16 cellular contexts compared by ENCODE assay signal in genomic region chr7:90383422-90383821, GRCh38. TPM values are rescaled to one million over a fixed set of nuclear protein-coding genes. Genes with fewer than 3 reads are reported as not detected.
DNase-seq lines count a peak whose midpoint lies in the region; ATAC-seq and TF ChIP-seq lines count a peak whose summit lies in the region.
"Had no signal": no experiment of that assay in that cellular context is flagged by ENCODE, and none has a peak within 500 bp of the region (broad histone marks: within the 10 kb centered on the region; RNA-seq: fewer than 3 reads in every experiment).

No MANE protein-coding gene starts in this region.

- intact Hi-C loops in lower lobe of right lung (cut with DNase I) = no loop called here

- H3K4me2 ChIP-seq in fibroblast of lung (ENCODE audit: extremely low read depth, insufficient read depth, low read length) (peak overlapping the region; percentile 7), smooth muscle cell (no peak overlapping the region)

- H3K27me3 ChIP-seq in fibroblast of lung (ENCODE audit: control insufficient read depth, insufficient read depth, low read length) (no peaks in the 10 kb centered on the region), smooth muscle cell (ENCODE audit: low read depth) (no peaks in the 10 kb centered on the region), lower lobe of right lung (ENCODE audit: low read depth) (no peaks in the 10 kb centered on the region)
- H3K27me3 ChIP-seq: suprapubic skin had no signal

- peaks cover 13% of the 10 kb centered on the region; the same call in 1 of the 2 replicates for H3K9me3 Mint-ChIP-seq in HFFc6
- peaks cover 3% of the 10 kb centered on the region for H3K9me3 Mint-ChIP-seq in progenitor cell of endocrine pancreas (ENCODE audit: low read depth)
- H3K9me3 Mint-ChIP-seq: activated naive CD4-positive, alpha-beta T cell treated with anti-CD3 and anti-CD28 coated beads, Interleukin-2, amount 50 U/mL, for 24 hours; central memory CD8-positive, alpha-beta T cell had no signal

- H3K79me2 ChIP-seq in fibroblast of lung (ENCODE audit: control insufficient read depth, insufficient read depth, low read length) (no peaks in the 10 kb centered on the region), smooth muscle cell (ENCODE audit: low read depth) (no peaks in the 10 kb centered on the region)

- no peaks in the 10 kb centered on the region for H3F3A ChIP-seq in smooth muscle cell (ENCODE audit: low read depth)

- H3K27me3 Mint-ChIP-seq in HFFc6 (ENCODE audit: insufficient read depth) (no peaks in the 10 kb centered on the region), progenitor cell of endocrine pancreas (no peaks in the 10 kb centered on the region)
- H3K27me3 Mint-ChIP-seq: activated naive CD4-positive, alpha-beta T cell treated with anti-CD3 and anti-CD28 coated beads, Interleukin-2, amount 50 U/mL, for 24 hours; central memory CD8-positive, alpha-beta T cell had no signal

- H3K4me3 ChIP-seq in fibroblast of lung (replicated peaks in 1 of 4; ENCODE audit: control extremely low read depth in 1 of 4, insufficient read depth in 1 of 4, low read depth in 3 of 4, low read length in 4 of 4) (no peak overlapping the region), smooth muscle cell (no peak overlapping the region), lower lobe of right lung (no peak overlapping the region)
- H3K4me3 ChIP-seq: psoas muscle, suprapubic skin had no signal

- H3K36me3 ChIP-seq in fibroblast of lung (ENCODE audit: control insufficient read depth, insufficient read depth, low read length) = no peaks in the 10 kb centered on the region
- peaks cover 42% of the 10 kb centered on the region for H3K36me3 ChIP-seq in smooth muscle cell (ENCODE audit: low read depth)
- H3K36me3 ChIP-seq in lower lobe of right lung = peaks cover 82% of the 10 kb centered on the region

- peaks cover 57% of the 10 kb centered on the region for H3K36me3 Mint-ChIP-seq in HFFc6 (ENCODE audit: low read depth)
- H3K36me3 Mint-ChIP-seq in progenitor cell of endocrine pancreas (ENCODE audit: insufficient read depth) = peaks cover 31% of the 10 kb centered on the region

- no peak overlapping the region for H3K27ac ChIP-seq in fibroblast of lung (ENCODE audit: insufficient read depth, low read length)
- peak overlapping the region; percentile 58 for H3K27ac ChIP-seq in smooth muscle cell (ENCODE audit: low read depth)
- H3K27ac ChIP-seq in lower lobe of right lung = no peak overlapping the region
- H3K27ac ChIP-seq: psoas muscle, suprapubic skin had no signal

- H3K4me1 Mint-ChIP-seq in HFFc6 (ENCODE audit: low read depth) = peaks cover 52% of the 10 kb centered on the region
- no peaks in the 10 kb centered on the region for H3K4me1 Mint-ChIP-seq in progenitor cell of endocrine pancreas (ENCODE audit: low read depth)
- H3K4me1 Mint-ChIP-seq: activated naive CD4-positive, alpha-beta T cell treated with anti-CD3 and anti-CD28 coated beads, Interleukin-2, amount 50 U/mL, for 24 hours had no signal

- TF ChIP-seq CTCF in HFFc6 (IDR thresholded peaks at IDR 0.05) = no peak
- TF ChIP-seq CTCF in fibroblast of lung (conservative IDR thresholded peaks at IDR 0.05 in 1 of 2, IDR thresholded peaks at IDR 0.05 in 1 of 2; ENCODE audit: low read depth in 1 of 2, low read length in 2 of 2) = no peak
- no peak for TF ChIP-seq CTCF in smooth muscle cell (IDR thresholded peaks at IDR 0.05; ENCODE audit: borderline replicate concordance, insufficient read depth, poor library complexity, severe bottlenecking)
- no peak for TF ChIP-seq CTCF in lower lobe of right lung (IDR thresholded peaks at IDR 0.05)
- TF ChIP-seq CTCF in progenitor cell of endocrine pancreas (IDR thresholded peaks at IDR 0.05; ENCODE audit: unreplicated experiment) = no peak

- H3K9ac ChIP-seq in fibroblast of lung (ENCODE audit: insufficient read depth, low read length) = no peak overlapping the region
- H3K9ac ChIP-seq in smooth muscle cell (ENCODE audit: low read depth) = no peak overlapping the region

- H4K20me1 ChIP-seq in fibroblast of lung (ENCODE audit: control insufficient read depth, extremely low read depth, insufficient read depth, low read length) (no peaks in the 10 kb centered on the region), smooth muscle cell (ENCODE audit: low read depth) (no peaks in the 10 kb centered on the region)

- H3K27ac Mint-ChIP-seq in HFFc6 (peak overlapping the region; percentile 94), progenitor cell of endocrine pancreas (no peak overlapping the region)
- H3K27ac Mint-ChIP-seq: activated naive CD4-positive, alpha-beta T cell treated with anti-CD3 and anti-CD28 coated beads, Interleukin-2, amount 50 U/mL, for 24 hours had no signal

- H3K9me3 ChIP-seq in fibroblast of lung (ENCODE audit: control insufficient read depth, insufficient read depth, low read depth, low read length) (no peaks in the 10 kb centered on the region), smooth muscle cell (replicated peaks; ENCODE audit: low read depth) (no peaks in the 10 kb centered on the region), lower lobe of right lung (no peaks in the 10 kb centered on the region)
- H3K9me3 ChIP-seq: psoas muscle, suprapubic skin had no signal

- ATAC-seq in SK-N-SH treated with all-trans-retinoic acid at 6 μM for 48 hours = peak; percentile 69
- ATAC-seq in lower lobe of right lung = no peak
- ATAC-seq: left ventricle myocardium superior, psoas muscle had no signal

- peaks cover 7% of the 10 kb centered on the region for H3K4me1 ChIP-seq in fibroblast of lung (ENCODE audit: control insufficient read depth, extremely low read depth, insufficient read depth, low read length)
- H3K4me1 ChIP-seq in smooth muscle cell (ENCODE audit: low read depth) = no peaks in the 10 kb centered on the region
- H3K4me1 ChIP-seq in lower lobe of right lung = no peaks in the 10 kb centered on the region
- H3K4me1 ChIP-seq: psoas muscle, suprapubic skin had no signal

- H2AFZ ChIP-seq in fibroblast of lung (ENCODE audit: low read length) (no peak overlapping the region), smooth muscle cell (ENCODE audit: low read depth) (no peak overlapping the region)

- WGBS in smooth muscle cell (ENCODE audit: low lambda C conversion rate) = 92% methylated on average over 1 of the region's 1 CpG

- DNase-seq in HFFc6 (peak; percentile 57), fibroblast of lung (ENCODE audit: low read depth in 2 of 2) (peak; percentile 25 to 77), smooth muscle cell (lab: John Stamatoyannopoulos, UW; ENCODE audit: unreplicated experiment) (no peak), lower lobe of right lung (no peak), NCI-H1417 treated with DMSO at 0.1 percent for 48 hours (lab: John Stamatoyannopoulos, UW) (no peak), progenitor cell of endocrine pancreas (ENCODE audit: low spot score, unreplicated experiment) (no peak)
- DNase-seq: activated CD4-positive, CD25-positive, alpha-beta regulatory T cell treated with anti-CD3 and anti-CD28 coated beads, Interleukin-2, amount 50 U/mL, for 72 hours; left ventricle myocardium superior; NCI-H187 treated with DMSO at 0.1 percent for 48 hours; NCI-H524; psoas muscle; T-helper 2 cell had no signal

- H3K4me3 Mint-ChIP-seq in HFFc6 (peak overlapping the region; percentile 82), progenitor cell of endocrine pancreas (ENCODE audit: low read depth) (no peak overlapping the region)
- H3K4me3 Mint-ChIP-seq: activated naive CD4-positive, alpha-beta T cell treated with anti-CD3 and anti-CD28 coated beads, Interleukin-2, amount 50 U/mL, for 24 hours; central memory CD8-positive, alpha-beta T cell had no signal

TF ChIP-seq in SK-N-SH treated with all-trans-retinoic acid at 6 μM for 48 hours, 23 proteins besides CTCF, POLR2A, EP300 and RAD21 (continues in another document):
- TF ChIP-seq ARNTL (CRISPR knock-in tag; IDR thresholded peaks at IDR 0.05; ENCODE audit: borderline replicate concordance, low read depth) (no peak), CREB5 (CRISPR knock-in tag; IDR thresholded peaks at IDR 0.05; ENCODE audit: low read depth) (no peak), SNAI2 (CRISPR knock-in tag; IDR thresholded peaks at IDR 0.05) (no peak), ZNF70 (CRISPR knock-in tag; IDR thresholded peaks at IDR 0.05) (no peak), ZFP30 (CRISPR knock-in tag; IDR thresholded peaks at IDR 0.05) (no peak), BACH2 (CRISPR knock-in tag; IDR thresholded peaks at IDR 0.05; ENCODE audit: borderline replicate concordance) (no peak), ZNF8 (CRISPR knock-in tag; IDR thresholded peaks at IDR 0.05) (no peak), CSDC2 (CRISPR knock-in tag; IDR thresholded peaks at IDR 0.05) (no peak), ZFP3 (CRISPR knock-in tag; IDR thresholded peaks at IDR 0.05) (no peak), ZC3H10 (CRISPR knock-in tag; IDR thresholded peaks at IDR 0.05) (no peak), OSR1 (CRISPR knock-in tag; IDR thresholded peaks at IDR 0.05) (no peak), TCF4 (CRISPR knock-in tag; IDR thresholded peaks at IDR 0.05; ENCODE audit: borderline replicate concordance) (no peak)

RNA-seq across cellular contexts. Expression of gene CLDN12, which starts 19.8 kb away (rescaled TPM):
- total RNA-seq in HFFc6 (2021; fragmentation: NEBNext Ultra II Directional; extraction: Animal tissue kit (Norgen Biotek cat#: 25700)) = 10 to 100 TPM; 36.6 to 42.0 (median 38.5) TPM
- total RNA-seq in fibroblast of lung (28.5 and 44.8 TPM in 2 replicates), smooth muscle cell (50.2 and 51.1 TPM in 2 replicates), lower lobe of right lung (34.7 TPM), progenitor cell of endocrine pancreas (48.9 and 56.6 TPM in 2 replicates)
- polyA plus RNA-seq in fibroblast of lung (41.5 and 41.8 TPM in 2 replicates), smooth muscle cell (16.1 and 18.1 TPM in 2 replicates)
- polyA plus RNA-seq in fibroblast of lung (2012) = 15.0 and 20.3 TPM in 2 replicates
- polyA minus RNA-seq in fibroblast of lung (ENCODE audit: low replicate concordance) = 114 and 126 TPM in 2 replicates

RNA-seq across cellular contexts. Expression of gene GTPBP10, which starts 36.9 kb away (rescaled TPM):
- total RNA-seq in HFFc6 (2021; fragmentation: NEBNext Ultra II Directional; extraction: Animal tissue kit (Norgen Biotek cat#: 25700)) = 10 to 100 TPM; 19.9 to 27.2 (median 23.3) TPM
- total RNA-seq in fibroblast of lung = 13.4 and 18.7 TPM in 2 replicates
- polyA plus RNA-seq in fibroblast of lung = 18.6 and 24.7 TPM in 2 replicates
- 10.0 and 12.7 TPM in 2 replicates for polyA plus RNA-seq in fibroblast of lung (2012)
- polyA minus RNA-seq in fibroblast of lung (ENCODE audit: low replicate concordance) = 0.04 and 0.52 TPM in 2 replicates
- 19.4 and 22.1 TPM in 2 replicates for total RNA-seq in smooth muscle cell
- polyA plus RNA-seq in smooth muscle cell = 13.5 and 14.4 TPM in 2 replicates
- total RNA-seq in lower lobe of right lung = 21.3 TPM
- 25.1 and 25.3 TPM in 2 replicates for total RNA-seq in progenitor cell of endocrine pancreas

Comparison
In these comparisons a context has a peak if more than half of its experiments do, and no peak if none do; other contexts are left out.
1. DNase-seq: peak in HFFc6 (single experiment) and fibroblast of lung (2 of 2); none in smooth muscle cell (single experiment), lower lobe of right lung (single experiment), NCI-H1417 treated with DMSO at 0.1 percent for 48 hours (single experiment) and progenitor cell of endocrine pancreas (single experiment).